ENCODE assay signal across 25 cellular contexts in the genomic region with DNA sequence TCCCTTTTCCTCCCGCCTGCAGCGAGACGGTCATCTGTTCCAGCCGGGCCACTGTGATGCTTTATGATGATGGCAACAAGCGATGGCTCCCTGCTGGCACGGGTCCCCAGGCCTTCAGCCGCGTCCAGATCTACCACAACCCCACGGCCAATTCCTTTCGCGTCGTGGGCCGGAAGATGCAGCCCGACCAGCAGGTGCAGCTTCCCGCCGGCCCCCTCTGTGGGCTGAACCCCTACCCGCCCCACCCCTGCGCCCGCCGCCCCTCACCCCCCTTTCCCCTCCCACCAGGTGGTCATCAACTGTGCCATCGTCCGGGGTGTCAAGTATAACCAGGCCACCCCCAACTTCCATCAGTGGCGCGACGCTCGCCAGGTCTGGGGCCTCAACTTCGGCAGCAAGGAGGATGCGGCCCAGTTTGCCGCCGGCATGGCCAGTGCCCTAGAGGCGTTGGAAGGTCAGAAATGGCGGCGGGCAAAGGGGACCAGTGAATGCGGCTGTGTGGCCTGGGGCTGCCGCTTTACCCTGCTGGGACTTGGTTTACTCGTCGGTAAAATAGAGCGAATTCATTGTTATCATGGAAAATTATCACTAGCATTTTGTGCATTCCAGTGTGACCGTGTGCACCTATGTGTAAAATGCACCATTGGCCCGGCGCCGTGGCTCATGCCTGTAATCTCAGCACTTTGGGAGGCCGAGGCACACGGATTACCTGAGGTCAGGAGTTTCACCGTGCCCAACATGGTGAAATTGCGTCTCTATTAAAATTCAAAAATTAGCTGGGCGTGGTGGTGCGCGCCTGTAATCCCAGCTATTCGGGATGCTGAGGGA. TPM values are rescaled to one million over a fixed set of nuclear protein-coding genes. Genes with fewer than 3 reads are reported as not detected.
DNase-seq lines count a peak whose midpoint lies in the region; ATAC-seq, FAIRE-seq and TF ChIP-seq lines count a peak whose summit lies in the region.
"Had no signal": no experiment of that assay in that cellular context is flagged by ENCODE, and none has a peak within 500 bp of the region (broad histone marks: within the 10 kb centered on the region; RNA-seq: fewer than 3 reads in every experiment).

No MANE protein-coding gene starts in this region.

- TF ChIP-seq RAD21 in A549 (conservative IDR thresholded peaks at IDR 0.05 in 1 of 2, IDR thresholded peaks at IDR 0.05 in 1 of 2): no peak

- H3K9me3 Mint-ChIP-seq in activated naive CD8-positive, alpha-beta T cell treated with anti-CD3 and anti-CD28 coated beads, Interleukin-2, amount 10 ng/mL, durations not matched to agents 7 days and 5 days: no peaks in the 10 kb centered on the region
- H3K9me3 Mint-ChIP-seq in naive thymus-derived CD4-positive, alpha-beta T cell: no peaks in the 10 kb centered on the region
- H3K9me3 Mint-ChIP-seq: mesothelial cell of epicardium; stimulated activated naive CD8-positive, alpha-beta T cell treated with anti-CD3 and anti-CD28 coated beads, Interleukin-15, amount 100 ng/mL, for 72 hours; WTC11 had no signal

- no peaks in the 10 kb centered on the region for H3K27me3 ChIP-seq in BLaER1 treated with 17β-estradiol and CSF1 and Interleukin-3, amounts not matched to agents 10 nM and 100 nM
- H3K27me3 ChIP-seq in naive thymus-derived CD4-positive, alpha-beta T cell (ENCODE audit: control insufficient read depth in 2 of 2, insufficient read depth in 2 of 2, low read length in 2 of 2): no peaks in the 10 kb centered on the region
- no peaks in the 10 kb centered on the region for H3K27me3 ChIP-seq in pancreas
- H3K27me3 ChIP-seq: body of pancreas, foreskin keratinocyte, uterus had no signal

- POLR2A ChIA-PET in A549 (lab: Yijun Ruan, JAX): no interaction called here
- POLR2A ChIA-PET in activated naive CD8-positive, alpha-beta T cell treated with anti-CD3 and anti-CD28 coated beads, Interleukin-2, amount 10 ng/mL, durations not matched to agents 7 days and 5 days (lab: Charles Lee): no interaction called here
- POLR2A ChIA-PET in naive thymus-derived CD4-positive, alpha-beta T cell (lab: Charles Lee): no interaction called here

- no peak for DNase-seq in A549 (ENCODE audit: low read depth in 1 of 2, low spot score in 1 of 2)
- DNase-seq in activated naive CD8-positive, alpha-beta T cell treated with anti-CD3 and anti-CD28 coated beads, Interleukin-2, amount 10 ng/mL, durations not matched to agents 7 days and 5 days: no peak
- DNase-seq in naive thymus-derived CD4-positive, alpha-beta T cell: no peak
- no peak for DNase-seq in head of caudate nucleus
- no peak for DNase-seq in pancreas
- no peak for DNase-seq in NCI-H1694 (lab: John Stamatoyannopoulos, UW)
- DNase-seq: activated naive CD4-positive, alpha-beta T cell treated with anti-CD3 and anti-CD28 coated beads, Interleukin-2, amount 50 U/mL, for 16 hours; body of pancreas; DMS 273 treated with DMSO at 0.1 percent for 48 hours; foreskin keratinocyte; GF-D8; left cardiac atrium; NCI-H2029; NCI-H446 treated with DMSO at 0.1 percent for 48 hours; occipital lobe; stimulated activated naive CD8-positive, alpha-beta T cell treated with anti-CD3 and anti-CD28 coated beads, Interleukin-15, amount 100 ng/mL, for 72 hours; uterus had no signal

- FAIRE-seq in A549 (lab: Jason Lieb, UNC) (no peak), pancreas (lab: Jason Lieb, UNC) (no peak)
- FAIRE-seq: GM12878, H1 had no signal

- intact Hi-C loops in naive thymus-derived CD4-positive, alpha-beta T cell (cut with micrococcal nuclease): no loop called here
- intact Hi-C loops in head of caudate nucleus (cut with DNase I) (no loop called here), pancreas (cut with DNase I) (no loop called here)

- CTCF ChIA-PET in A549 (lab: Yijun Ruan, JAX): interaction anchor here (1.5 to 2.2 kb wide), 3 partner anchors 8 to 124 kb away, joined by 3 to 8 read pairs (median 3); no protein-coding TSS in a partner anchor
- CTCF ChIA-PET in naive thymus-derived CD4-positive, alpha-beta T cell (lab: Charles Lee): no interaction called here

- TF ChIP-seq EP300 in A549 (IDR thresholded peaks at IDR 0.05): no peak

- H3K9ac ChIP-seq in BLaER1 treated with 17β-estradiol and CSF1 and Interleukin-3, amounts not matched to agents 10 nM and 100 nM: peak overlapping the region in 4 of 11 experiments; percentile 22 to 76 (median 29); a peak in 3 of 22 replicates

- 0 out of 6 replicates have a peak overlapping the region, but pooled peaks of 1 of the 2 experiments have one; percentile 6 for H3K27ac ChIP-seq in A549
- peak overlapping the region in 6 of 11 experiments; percentile 25 to 92 (median 88); a peak in 9 of 22 replicates for H3K27ac ChIP-seq in BLaER1 treated with 17β-estradiol and CSF1 and Interleukin-3, amounts not matched to agents 10 nM and 100 nM
- no peak overlapping the region for H3K27ac ChIP-seq in naive thymus-derived CD4-positive, alpha-beta T cell (ENCODE audit: low read depth, low read length)
- H3K27ac ChIP-seq in pancreas: no peak overlapping the region
- H3K27ac ChIP-seq: body of pancreas, epithelial cell of prostate, foreskin keratinocyte, uterus had no signal

- peaks cover 19% of the 10 kb centered on the region for H3K36me3 Mint-ChIP-seq in activated naive CD8-positive, alpha-beta T cell treated with anti-CD3 and anti-CD28 coated beads, Interleukin-2, amount 10 ng/mL, durations not matched to agents 7 days and 5 days
- peaks cover 0 to 23% (median 4%) of the 10 kb centered on the region in 5 donors for H3K36me3 Mint-ChIP-seq in naive thymus-derived CD4-positive, alpha-beta T cell

- H3K4me3 Mint-ChIP-seq in activated naive CD8-positive, alpha-beta T cell treated with anti-CD3 and anti-CD28 coated beads, Interleukin-2, amount 10 ng/mL, durations not matched to agents 7 days and 5 days: no peak overlapping the region
- H3K4me3 Mint-ChIP-seq in naive thymus-derived CD4-positive, alpha-beta T cell: peak overlapping the region in 1 of 10 donors; percentile 20
- H3K4me3 Mint-ChIP-seq: mesothelial cell of epicardium; stimulated activated naive CD8-positive, alpha-beta T cell treated with anti-CD3 and anti-CD28 coated beads, Interleukin-15, amount 100 ng/mL, for 72 hours; WTC11 had no signal

- peak overlapping the region; percentile 7; the same call in 1 of the 3 replicates for H3K4me2 ChIP-seq in A549
- H3K4me2 ChIP-seq in BLaER1 treated with 17β-estradiol and CSF1 and Interleukin-3, amounts not matched to agents 10 nM and 100 nM: peak overlapping the region in 10 of 11 experiments; percentile 5 to 99 (median 94); a peak in 12 of 22 replicates

- peak overlapping the region; percentile 54 for H3K27ac Mint-ChIP-seq in activated naive CD8-positive, alpha-beta T cell treated with anti-CD3 and anti-CD28 coated beads, Interleukin-2, amount 10 ng/mL, durations not matched to agents 7 days and 5 days
- H3K27ac Mint-ChIP-seq in naive thymus-derived CD4-positive, alpha-beta T cell: peak overlapping the region in 5 of 9 donors; percentile 25 to 86 (median 70)
- H3K27ac Mint-ChIP-seq: mesothelial cell of epicardium; stimulated activated naive CD8-positive, alpha-beta T cell treated with anti-CD3 and anti-CD28 coated beads, Interleukin-15, amount 100 ng/mL, for 72 hours; WTC11 had no signal

- ATAC-seq in A549: no peak
- no peak for ATAC-seq in activated naive CD8-positive, alpha-beta T cell treated with anti-CD3 and anti-CD28 coated beads, Interleukin-2, amount 10 ng/mL, durations not matched to agents 7 days and 5 days (ENCODE audit: low read depth)
- ATAC-seq in naive thymus-derived CD4-positive, alpha-beta T cell: no peak
- ATAC-seq in pancreas: no peak
- ATAC-seq: body of pancreas; foreskin keratinocyte; GM12878; left cardiac atrium; Right ventricle myocardium inferior; sciatic nerve; stimulated activated naive CD8-positive, alpha-beta T cell treated with anti-CD3 and anti-CD28 coated beads, Interleukin-15, amount 100 ng/mL, for 72 hours; WTC11 had no signal

- peaks cover 37 to 92% (median 68%) of the 10 kb centered on the region in 11 experiments for H3K36me3 ChIP-seq in BLaER1 treated with 17β-estradiol and CSF1 and Interleukin-3, amounts not matched to agents 10 nM and 100 nM
- H3K36me3 ChIP-seq in naive thymus-derived CD4-positive, alpha-beta T cell (ENCODE audit: control insufficient read depth in 2 of 3, insufficient read depth in 3 of 3, low read length in 3 of 3): peaks cover 0 to 50% (median 6%) of the 10 kb centered on the region in 3 experiments
- H3K36me3 ChIP-seq in pancreas: peaks cover 0 to 20% (median 4%) of the 10 kb centered on the region in 3 donors
- H3K36me3 ChIP-seq: uterus had no signal

- H3K9me3 ChIP-seq in A549 (no peaks in the 10 kb centered on the region), pancreas (no peaks in the 10 kb centered on the region)
- no peaks in the 10 kb centered on the region for H3K9me3 ChIP-seq in BLaER1 treated with 17β-estradiol and CSF1 and Interleukin-3, amounts not matched to agents 10 nM and 100 nM (replicated peaks in 1 of 11)
- no peaks in the 10 kb centered on the region for H3K9me3 ChIP-seq in naive thymus-derived CD4-positive, alpha-beta T cell (ENCODE audit: control insufficient read depth in 2 of 3, low read length in 3 of 3)
- H3K9me3 ChIP-seq: body of pancreas, uterus had no signal

- H3K4me1 ChIP-seq in A549: peaks cover 70% of the 10 kb centered on the region
- peaks cover 45 to 97% (median 63%) of the 10 kb centered on the region in 10 experiments for H3K4me1 ChIP-seq in BLaER1 treated with 17β-estradiol and CSF1 and Interleukin-3, amounts not matched to agents 10 nM and 100 nM
- peaks cover 24 to 29% of the 10 kb centered on the region in 2 donors for H3K4me1 ChIP-seq in naive thymus-derived CD4-positive, alpha-beta T cell (ENCODE audit: control insufficient read depth in 2 of 2, insufficient read depth in 2 of 2, low read length in 2 of 2)
- peaks cover 8 to 16% (median 11%) of the 10 kb centered on the region in 3 donors for H3K4me1 ChIP-seq in pancreas

- H4K20me1 ChIP-seq in BLaER1 treated with 17β-estradiol and CSF1 and Interleukin-3, amounts not matched to agents 10 nM and 100 nM: peaks cover 17 to 82% (median 55%) of the 10 kb centered on the region in 11 experiments; a peak in 17 of 22 replicates

- no peak for TF ChIP-seq CTCF in A549 (IDR thresholded peaks at IDR 0.05)
- TF ChIP-seq CTCF in pancreas (IDR thresholded peaks at IDR 0.05): no peak

- H3K4me3 ChIP-seq in A549: no peak overlapping the region
- no peak overlapping the region for H3K4me3 ChIP-seq in BLaER1 treated with 17β-estradiol and CSF1 and Interleukin-3, amounts not matched to agents 10 nM and 100 nM
- no peak overlapping the region for H3K4me3 ChIP-seq in naive thymus-derived CD4-positive, alpha-beta T cell (ENCODE audit: low read length)
- H3K4me3 ChIP-seq in pancreas: no peak overlapping the region
- H3K4me3 ChIP-seq: body of pancreas, GM12878, uterus had no signal

- TF ChIP-seq POLR2A in A549 (IDR thresholded peaks at IDR 0.05; ENCODE audit: low read length): no peak

- peaks cover 28% of the 10 kb centered on the region for H3K4me1 Mint-ChIP-seq in activated naive CD8-positive, alpha-beta T cell treated with anti-CD3 and anti-CD28 coated beads, Interleukin-2, amount 10 ng/mL, durations not matched to agents 7 days and 5 days
- H3K4me1 Mint-ChIP-seq in naive thymus-derived CD4-positive, alpha-beta T cell: peaks cover 18 to 43% (median 36%) of the 10 kb centered on the region in 7 donors
- H3K4me1 Mint-ChIP-seq: mesothelial cell of epicardium had no signal

- 91% methylated on average over 40 of the region's 50 CpGs for WGBS in A549 (ENCODE audit: missing lambda C conversion rate)
- 87 to 89% methylated on average over 50 of the region's 50 CpGs for WGBS in pancreas, 2 donors

- no peaks in the 10 kb centered on the region for H3K27me3 Mint-ChIP-seq in activated naive CD8-positive, alpha-beta T cell treated with anti-CD3 and anti-CD28 coated beads, Interleukin-2, amount 10 ng/mL, durations not matched to agents 7 days and 5 days
- H3K27me3 Mint-ChIP-seq in naive thymus-derived CD4-positive, alpha-beta T cell: no peaks in the 10 kb centered on the region
- H3K27me3 Mint-ChIP-seq: stimulated activated naive CD8-positive, alpha-beta T cell treated with anti-CD3 and anti-CD28 coated beads, Interleukin-15, amount 100 ng/mL, for 72 hours had no signal

RNA-seq across cellular contexts. Expression of gene VASP, which starts 10.6 kb away (rescaled TPM):
- polyA plus RNA-seq in A549 (2011; rRNA removed) (59.1 and 64.5 TPM in 2 replicates), A549 (2017; fragmentation: RNase III; extraction: RNeasy Plus Mini Kit Qiagen cat#74134 plus additional on column Dnase treatment) (83.8 to 94.6 TPM (median 94.3 TPM) in 3 replicates), pancreas (10 to 100 TPM; 32.7 to 34.3 TPM)
- 58.8 and 103 TPM in 2 replicates for polyA plus RNA-seq in A549 (2012; cell fraction: cytosol; rRNA removed)
- polyA plus RNA-seq in A549 (2012; cell fraction: nucleus; rRNA removed): 93.7 and 118 TPM in 2 replicates
- polyA minus RNA-seq in A549 (2011; rRNA and poly(A)+ RNA removed): 72.4 and 90.8 TPM in 2 replicates
- 100 to 1,000 TPM; 166 to 180 TPM for total RNA-seq in activated naive CD8-positive, alpha-beta T cell treated with anti-CD3 and anti-CD28 coated beads, Interleukin-2, amount 10 ng/mL, durations not matched to agents 7 days and 5 days
- total RNA-seq in naive thymus-derived CD4-positive, alpha-beta T cell: 100 to 1,000 TPM in 2 of 5 experiments, 10 to 100 TPM in 3; 71.3 to 206 (median 82.6) TPM
- polyA plus RNA-seq in naive thymus-derived CD4-positive, alpha-beta T cell: 10 to 100 TPM; 27.0 to 39.7 TPM
- total RNA-seq in pancreas: 10 to 100 TPM; 12.5 to 49.3 (median 25.1) TPM

RNA-seq across cellular contexts. Expression of gene PPM1N, which starts 19.6 kb away (rescaled TPM):
- 9.2 and 9.8 TPM in 2 replicates for polyA plus RNA-seq in A549 (2011; rRNA removed)
- polyA plus RNA-seq in A549 (2012; cell fraction: cytosol; rRNA removed): 8.9 and 11.1 TPM in 2 replicates
- 6.6 TPM in 2 replicates for polyA plus RNA-seq in A549 (2012; cell fraction: nucleus; rRNA removed)
- 6.6 to 11.2 TPM (median 10.5 TPM) in 3 replicates for polyA plus RNA-seq in A549 (2017; fragmentation: RNase III; extraction: RNeasy Plus Mini Kit Qiagen cat#74134 plus additional on column Dnase treatment)
- 1.2 and 1.5 TPM in 2 replicates for polyA minus RNA-seq in A549 (2011; rRNA and poly(A)+ RNA removed)
- total RNA-seq in activated naive CD8-positive, alpha-beta T cell treated with anti-CD3 and anti-CD28 coated beads, Interleukin-2, amount 10 ng/mL, durations not matched to agents 7 days and 5 days: 1 to 10 TPM; 5.8 to 6.1 TPM
- total RNA-seq in naive thymus-derived CD4-positive, alpha-beta T cell: 1 to 10 TPM; 1.3 to 8.5 (median 7.8) TPM
- 1 to 10 TPM; 2.8 to 4.0 TPM for polyA plus RNA-seq in naive thymus-derived CD4-positive, alpha-beta T cell
- total RNA-seq in pancreas: under 1 TPM; 0.22 to 0.41 (median 0.30) TPM
- 1 to 10 TPM in 1 of 2 donors, under 1 TPM in 1; 0.53 to 2.1 TPM for polyA plus RNA-seq in pancreas
- total RNA-seq: body of pancreas had no signal

RNA-seq across cellular contexts. Expression of gene RTN2, which starts 21.0 kb away (rescaled TPM):
- polyA plus RNA-seq in A549 (2011; rRNA removed) (4.7 and 5.3 TPM in 2 replicates), A549 (2017; fragmentation: RNase III; extraction: RNeasy Plus Mini Kit Qiagen cat#74134 plus additional on column Dnase treatment) (6.3 to 9.0 TPM (median 8.1 TPM) in 3 replicates), pancreas (1 to 10 TPM; 4.4 to 9.5 TPM)
- 4.7 and 7.4 TPM in 2 replicates for polyA plus RNA-seq in A549 (2012; cell fraction: cytosol; rRNA removed)
- polyA plus RNA-seq in A549 (2012; cell fraction: nucleus; rRNA removed): 5.4 and 5.8 TPM in 2 replicates
- 6.7 and 10.8 TPM in 2 replicates for polyA minus RNA-seq in A549 (2011; rRNA and poly(A)+ RNA removed)
- total RNA-seq in activated naive CD8-positive, alpha-beta T cell treated with anti-CD3 and anti-CD28 coated beads, Interleukin-2, amount 10 ng/mL, durations not matched to agents 7 days and 5 days: 1 to 10 TPM; 3.0 to 3.3 TPM
- total RNA-seq in naive thymus-derived CD4-positive, alpha-beta T cell: 1 to 10 TPM in 4 of 5 experiments, under 1 TPM in 1; 0.86 to 3.1 (median 2.4) TPM
- polyA plus RNA-seq in naive thymus-derived CD4-positive, alpha-beta T cell: under 1 TPM; 0.30 to 0.37 TPM
- total RNA-seq in pancreas: 1 to 10 TPM; 2.1 to 6.3 (median 3.2) TPM

RNA-seq across cellular contexts. Expression of gene FOSB, which starts 50.1 kb away (rescaled TPM):
- polyA plus RNA-seq in A549 (2011; rRNA removed) (27.9 and 48.8 TPM in 2 replicates), A549 (2017; fragmentation: RNase III; extraction: RNeasy Plus Mini Kit Qiagen cat#74134 plus additional on column Dnase treatment) (0.57 to 0.65 TPM (median 0.58 TPM) in 3 replicates), pancreas (10 to 100 TPM; 12.9 to 21.6 TPM)
- polyA plus RNA-seq in A549 (2012; cell fraction: cytosol; rRNA removed): 90.2 and 102 TPM in 2 replicates
- polyA plus RNA-seq in A549 (2012; cell fraction: nucleus; rRNA removed): 424 and 553 TPM in 2 replicates
- 82.7 and 141 TPM in 2 replicates for polyA minus RNA-seq in A549 (2011; rRNA and poly(A)+ RNA removed)
- total RNA-seq in activated naive CD8-positive, alpha-beta T cell treated with anti-CD3 and anti-CD28 coated beads, Interleukin-2, amount 10 ng/mL, durations not matched to agents 7 days and 5 days: 10 to 100 TPM; 68.7 to 69.4 TPM
- total RNA-seq in naive thymus-derived CD4-positive, alpha-beta T cell: 1,000 to 10,000 TPM in 1 of 5 experiments, 100 to 1,000 TPM in 1, 10 to 100 TPM in 2, 1 to 10 TPM in 1; 2.1 to 1,925 (median 22.8) TPM
- polyA plus RNA-seq in naive thymus-derived CD4-positive, alpha-beta T cell: 1 to 10 TPM; 3.0 to 5.3 TPM
- total RNA-seq in pancreas: 10 to 100 TPM in 1 of 6 donors, 1 to 10 TPM in 3, under 1 TPM in 2; 0.79 to 17.0 (median 5.7) TPM

Comparison
In these comparisons a context has a peak if more than half of its experiments do, and no peak if none do; other contexts are left out.
1. H3K27ac ChIP-seq: peak in BLaER1 treated with 17β-estradiol and CSF1 and Interleukin-3, amounts not matched to agents 10 nM and 100 nM (6 of 11); none in naive thymus-derived CD4-positive, alpha-beta T cell (single experiment) and pancreas (0 of 4).